ENCODE assay signal across 22 cellular contexts in the genomic region with DNA sequence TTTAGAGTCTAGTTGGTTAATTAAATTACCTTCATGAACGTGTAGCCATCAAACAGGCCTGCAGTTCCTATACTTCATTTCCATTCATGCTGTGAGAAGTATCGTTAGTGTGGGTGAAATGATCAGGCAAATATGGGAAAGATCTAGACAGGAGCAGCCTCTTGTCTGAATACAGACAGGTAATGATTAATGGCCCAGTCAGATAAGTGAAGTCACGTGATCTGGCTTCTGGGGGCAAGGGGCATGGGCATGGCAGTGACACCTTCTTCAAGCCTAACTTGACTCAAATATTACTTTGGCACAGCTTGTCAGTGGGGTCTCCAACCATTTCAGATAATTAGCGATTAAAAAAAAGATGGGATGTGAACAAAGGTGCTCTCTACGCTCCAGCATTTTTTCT. TPM values are rescaled to one million over a fixed set of nuclear protein-coding genes. Genes with fewer than 3 reads are reported as not detected.
"Had no signal": no experiment of that assay in that cellular context is flagged by ENCODE, and none has a peak within 500 bp of the region (broad histone marks: within the 10 kb centered on the region; RNA-seq: fewer than 3 reads in every experiment).

No MANE protein-coding gene starts in this region.

- H3K4me3 ChIP-seq: esophagus squamous epithelium, right atrium auricular region, smooth muscle cell, suprapubic skin, thyroid gland, upper lobe of left lung, vagina had no signal

- H3K4me1 ChIP-seq: esophagus squamous epithelium, right atrium auricular region, suprapubic skin, thyroid gland, upper lobe of left lung, vagina had no signal

- FAIRE-seq: colon, kidney had no signal

- H3K36me3 ChIP-seq: esophagus squamous epithelium, neutrophil, right atrium auricular region, suprapubic skin, thyroid gland, upper lobe of left lung, vagina had no signal

- H3K9me3 ChIP-seq: esophagus squamous epithelium, neutrophil, right atrium auricular region, suprapubic skin, thyroid gland, upper lobe of left lung, vagina had no signal

- H3K27ac ChIP-seq: esophagus squamous epithelium, neutrophil, right atrium auricular region, suprapubic skin, thyroid gland, upper lobe of left lung, vagina had no signal

- DNase-seq: esophagus squamous epithelium; foreskin fibroblast; kidney; left cardiac atrium; left ventricle myocardium superior; mesendoderm; naive thymus-derived CD8-positive, alpha-beta T cell; posterior cingulate gyrus; stimulated activated CD4-positive, alpha-beta T cell treated with anti-CD3 and anti-CD28 coated beads, Interleukin-2, amount 100 ng/mL, for 48 hours; stimulated activated naive CD8-positive, alpha-beta T cell treated with anti-CD3 and anti-CD28 coated beads, Interleukin-15, Interleukin-2, amounts not matched to agents 100 U/mL and 50 U/mL, for 24 hours; thyroid gland; upper lobe of left lung had no signal

- H3K4me2 ChIP-seq: smooth muscle cell had no signal

- H3K27me3 ChIP-seq: esophagus squamous epithelium, right atrium auricular region, suprapubic skin, thyroid gland, upper lobe of left lung, vagina had no signal

RNA-seq across cellular contexts. Expression of gene GUCY2C, which starts 17.9 kb away (rescaled TPM):
- total RNA-seq: epithelial cell of proximal tubule; kidney; left cardiac atrium; left ventricle myocardium superior; lung microvascular endothelial cell; naive thymus-derived CD8-positive, alpha-beta T cell; osteocyte; right atrium auricular region; smooth muscle cell; thyroid gland had no signal
- polyA plus RNA-seq: naive thymus-derived CD8-positive, alpha-beta T cell; neural cell; smooth muscle cell had no signal
